20 cellular contexts compared by ENCODE assay signal in the genomic region with DNA sequence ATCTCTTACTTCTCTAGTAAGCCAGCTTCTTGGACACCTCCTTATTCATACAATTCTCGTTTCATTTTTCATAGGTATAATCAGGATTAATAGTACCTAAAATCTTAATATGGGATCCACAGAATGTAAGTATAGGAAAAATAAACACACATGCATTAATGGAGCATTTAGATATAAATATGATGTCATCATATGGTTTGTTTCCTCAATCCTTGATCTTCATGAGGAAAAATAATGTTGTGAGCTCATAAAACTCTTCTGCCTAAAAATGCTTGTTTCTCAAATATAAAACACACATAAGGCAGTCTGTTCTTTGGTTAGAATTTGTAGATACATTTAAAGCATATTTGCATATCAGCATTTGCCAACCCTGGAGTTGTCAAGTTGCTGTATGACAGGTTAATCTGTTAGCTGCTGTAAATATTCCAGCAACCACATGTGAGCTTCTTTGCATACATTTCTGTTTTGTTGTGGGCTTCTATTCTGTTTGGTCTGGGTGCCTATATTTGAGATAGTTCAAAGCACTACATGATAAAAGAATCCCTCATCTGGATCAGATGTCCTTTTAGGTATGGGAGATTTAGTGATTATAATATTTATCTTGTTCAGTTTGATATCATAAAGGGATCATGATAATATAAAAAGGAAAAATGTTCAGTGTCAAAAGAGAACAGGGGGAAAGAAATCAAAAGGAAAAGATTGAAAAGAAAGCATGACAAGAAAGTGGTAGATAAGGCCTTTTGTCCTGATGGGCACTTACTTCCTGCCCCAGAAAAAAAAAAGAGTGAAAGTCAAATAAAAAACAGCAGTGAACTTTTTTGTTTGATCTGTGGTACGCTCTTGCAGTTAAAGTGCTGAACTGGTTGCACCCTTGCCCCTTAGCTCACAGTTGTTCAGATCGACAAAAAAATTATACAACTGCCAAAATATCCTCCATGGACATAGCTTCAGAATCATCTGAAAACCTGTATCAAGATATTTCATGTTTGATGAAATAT.
"Had no signal": no experiment of that assay in that cellular context is flagged by ENCODE, and none has a peak within 500 bp of the region (broad histone marks: within the 10 kb centered on the region; RNA-seq: fewer than 3 reads in every experiment).

No MANE protein-coding gene starts in this region.

- H3K36me3 ChIP-seq: adrenal gland, gastroesophageal sphincter, sigmoid colon, spleen, stomach, upper lobe of right lung had no signal

- H3K9me3 ChIP-seq: adrenal gland, gastroesophageal sphincter, left ventricle myocardium inferior, sigmoid colon, spleen, stomach, testis, upper lobe of right lung had no signal

- H3K4me3 ChIP-seq: adrenal gland, dorsolateral prefrontal cortex, gastroesophageal sphincter, hepatocyte, left ventricle myocardium inferior, sigmoid colon, spleen, stomach, testis, upper lobe of right lung had no signal

- H3K27ac ChIP-seq: adrenal gland, dorsolateral prefrontal cortex, gastroesophageal sphincter, hepatocyte, left ventricle myocardium inferior, sigmoid colon, spleen, stomach, testis, upper lobe of right lung had no signal

- H3K4me1 Mint-ChIP-seq: activated CD4-positive, alpha-beta memory T cell treated with anti-CD3 and anti-CD28 coated beads, Interleukin-2, amount 10 ng/mL, durations not matched to agents 7 days and 5 days; natural killer cell had no signal

- H3K27ac Mint-ChIP-seq: activated CD4-positive, alpha-beta memory T cell treated with anti-CD3 and anti-CD28 coated beads, Interleukin-2, amount 10 ng/mL, durations not matched to agents 7 days and 5 days; natural killer cell had no signal

- H3K9me3 Mint-ChIP-seq: activated T-cell treated with anti-CD3 and anti-CD28 coated beads, Interleukin-2, amount 50 U/mL, for 4 hours had no signal

- H3K36me3 Mint-ChIP-seq: natural killer cell had no signal

- H3K27me3 Mint-ChIP-seq: activated CD4-positive, alpha-beta memory T cell treated with anti-CD3 and anti-CD28 coated beads, Interleukin-2, amount 10 ng/mL, durations not matched to agents 7 days and 5 days had no signal

- H3K4me3 Mint-ChIP-seq: activated CD4-positive, alpha-beta memory T cell treated with anti-CD3 and anti-CD28 coated beads, Interleukin-2, amount 10 ng/mL, durations not matched to agents 7 days and 5 days; activated T-cell treated with anti-CD3 and anti-CD28 coated beads, Interleukin-2, amount 50 U/mL, for 4 hours; natural killer cell had no signal

- H3K4me1 ChIP-seq: adrenal gland, gastroesophageal sphincter, left ventricle myocardium inferior, sigmoid colon, spleen, stomach, testis, upper lobe of right lung had no signal

- ATAC-seq: activated T-cell treated with anti-CD3 and anti-CD28 coated beads, Interleukin-2, amount 50 U/mL, for 4 hours; gastroesophageal sphincter; natural killer cell; upper lobe of right lung had no signal

- DNase-seq: activated CD4-positive, alpha-beta memory T cell treated with anti-CD3 and anti-CD28 coated beads, Interleukin-2, amount 10 ng/mL, durations not matched to agents 7 days and 5 days; activated effector memory CD4-positive, alpha-beta T cell treated with Interleukin-2 at 50 U/mL for 16 hours; activated naive CD4-positive, alpha-beta T cell treated with anti-CD3 and anti-CD28 coated beads, Interleukin-2, amount 50 U/mL, for 16 hours; activated T-cell treated with anti-CD3 and anti-CD28 coated beads, Interleukin-2, amount 50 U/mL, for 4 hours; adrenal gland; dorsolateral prefrontal cortex; islet precursor cell; left ventricle myocardium inferior; mesenchymal stem cell; natural killer cell; sigmoid colon; spleen; stimulated activated CD4-positive, alpha-beta T cell treated with anti-CD3 and anti-CD28 coated beads, Interleukin-1b, Interleukin-23, amount 100 ng/mL, for 48 hours; stomach; T-helper 1 cell; T1000; testis; upper lobe of right lung had no signal

- H3K27me3 ChIP-seq: adrenal gland, dorsolateral prefrontal cortex, gastroesophageal sphincter, hepatocyte, sigmoid colon, spleen, stomach, testis, upper lobe of right lung had no signal
